In the genomic region with DNA sequence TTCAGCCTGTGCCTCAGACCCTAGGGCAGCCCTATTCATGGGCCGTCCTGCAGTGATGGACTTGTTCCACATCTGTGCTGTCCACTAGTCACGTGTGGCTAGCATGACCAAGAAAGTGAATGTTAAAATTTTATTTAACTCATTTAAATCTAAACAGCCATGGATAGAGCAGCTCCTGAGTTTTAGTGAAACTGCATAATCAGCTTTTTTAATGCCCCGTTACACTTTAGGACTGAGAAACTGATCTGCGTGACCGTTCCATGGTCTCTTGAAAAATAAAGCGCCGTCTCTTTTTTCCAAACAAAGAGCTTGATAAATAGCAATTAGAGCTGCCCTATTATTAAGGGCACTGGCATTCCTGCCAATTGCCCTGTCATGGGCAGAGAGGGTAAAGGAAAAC, we compare ENCODE assay signal across 31 cellular contexts.
"Had no signal": no experiment of that assay in that cellular context is flagged by ENCODE, and none has a peak within 500 bp of the region (broad histone marks: within the 10 kb centered on the region; RNA-seq: fewer than 3 reads in every experiment).

No MANE protein-coding gene starts in this region.

- H3K4me1 ChIP-seq: esophagus squamous epithelium, heart right ventricle, lower lobe of right lung, psoas muscle, suprapubic skin, vagina had no signal

- H3K27ac ChIP-seq: coronary artery, esophagus squamous epithelium, heart right ventricle, lower lobe of right lung, ovary, psoas muscle, suprapubic skin, vagina had no signal

- H3K27me3 ChIP-seq: esophagus squamous epithelium, heart right ventricle, ovary, suprapubic skin, vagina had no signal

- ATAC-seq: effector memory CD8-positive, alpha-beta T cell; heart right ventricle; left colon; left ventricle myocardium superior; lower lobe of right lung; natural killer cell; psoas muscle; right cardiac atrium; stimulated activated naive CD8-positive, alpha-beta T cell treated with anti-CD3 and anti-CD28 coated beads, Interleukin-15, amount 100 ng/mL, for 72 hours had no signal

- FAIRE-seq: endometrium, islet of Langerhans, small intestine had no signal

- H3K9me3 ChIP-seq: esophagus squamous epithelium, heart right ventricle, lower lobe of right lung, ovary, psoas muscle, suprapubic skin, vagina had no signal

- DNase-seq: dermis blood vessel endothelial cell; effector memory CD8-positive, alpha-beta T cell; erythroblast; esophagus squamous epithelium; foreskin melanocyte; glutamatergic neuron; heart right ventricle; hippocampal formation; kidney glomerular epithelial cell; left colon; left ventricle myocardium superior; lower lobe of right lung; natural killer cell; occipital lobe; ovary; posterior cingulate gyrus; psoas muscle; right cardiac atrium; small intestine; stimulated activated CD4-positive, alpha-beta T cell treated with anti-CD3 and anti-CD28 coated beads, Interleukin-12 subunit alpha, Interleukin-12 subunit beta, amount 100 ng/mL, for 4 hours; stimulated activated CD4-positive, alpha-beta T cell treated with anti-CD3 and anti-CD28 coated beads, Interleukin-1b, Interleukin-23, amount 100 ng/mL, for 48 hours; stimulated activated CD4-positive, alpha-beta T cell treated with anti-CD3 and anti-CD28 coated beads, Interleukin-4, amount 100 ng/mL, for 1 hour; stimulated activated CD8-positive, alpha-beta memory T cell treated with anti-CD3 and anti-CD28 coated beads, Interleukin-4, amount 100 ng/mL, for 48 hours; stimulated activated naive CD4-positive, alpha-beta T cell; stimulated activated naive CD8-positive, alpha-beta T cell treated with anti-CD3 and anti-CD28 coated beads, Interleukin-15, amount 100 ng/mL, for 72 hours; trophoblast cell had no signal

- H3K4me3 ChIP-seq: coronary artery, esophagus squamous epithelium, heart right ventricle, lower lobe of right lung, ovary, psoas muscle, suprapubic skin, vagina had no signal

- H3K36me3 ChIP-seq: esophagus squamous epithelium, heart right ventricle, lower lobe of right lung, ovary, suprapubic skin, vagina had no signal
